In the genomic region with DNA sequence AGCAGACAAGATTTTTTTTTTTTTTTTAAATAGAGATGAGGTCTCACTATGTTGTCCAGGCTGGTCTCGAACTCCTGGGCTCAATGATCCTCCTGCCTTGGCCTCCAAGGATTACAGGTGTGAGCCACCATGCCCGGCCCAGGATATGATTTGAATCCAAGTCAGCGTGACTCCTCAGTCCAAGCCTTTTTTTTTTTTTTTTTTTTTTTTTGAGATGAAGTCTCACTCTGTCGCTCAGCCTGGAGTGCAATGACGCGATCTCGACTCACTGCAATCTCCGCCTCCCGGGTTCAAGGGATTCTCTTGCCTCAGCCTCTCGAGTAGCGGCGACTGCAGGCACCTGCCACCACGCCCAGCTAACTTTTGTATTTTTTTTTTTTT, we compare ENCODE assay signal across 2 cellular contexts.
A peak's percentile ranks its signal among the peaks of the same experiment; 100 is the strongest.
TF ChIP-seq lines count a peak whose summit lies in the region.

No MANE protein-coding gene starts in this region.

TF ChIP-seq in A549, 52 proteins besides CTCF, POLR2A, EP300 and RAD21:
- TF ChIP-seq HOXB13 (CRISPR knock-in tag; IDR thresholded peaks at IDR 0.05; ENCODE audit: low read depth) (no peak), MYC (IDR thresholded peaks at IDR 0.05; ENCODE audit: borderline replicate concordance, low read length) (no peak), TFCP2L1 (CRISPR knock-in tag; IDR thresholded peaks at IDR 0.05) (no peak), EHMT2 (IDR thresholded peaks at IDR 0.05; ENCODE audit: low read depth) (no peak), FOSL2 (IDR thresholded peaks at IDR 0.05) (no peak), FOSL2 (CRISPR knock-in tag; IDR thresholded peaks at IDR 0.05) (no peak), CBX2 (IDR thresholded peaks at IDR 0.05; ENCODE audit: borderline replicate concordance, low read depth) (no peak)
- TF ChIP-seq, protein P1, sequence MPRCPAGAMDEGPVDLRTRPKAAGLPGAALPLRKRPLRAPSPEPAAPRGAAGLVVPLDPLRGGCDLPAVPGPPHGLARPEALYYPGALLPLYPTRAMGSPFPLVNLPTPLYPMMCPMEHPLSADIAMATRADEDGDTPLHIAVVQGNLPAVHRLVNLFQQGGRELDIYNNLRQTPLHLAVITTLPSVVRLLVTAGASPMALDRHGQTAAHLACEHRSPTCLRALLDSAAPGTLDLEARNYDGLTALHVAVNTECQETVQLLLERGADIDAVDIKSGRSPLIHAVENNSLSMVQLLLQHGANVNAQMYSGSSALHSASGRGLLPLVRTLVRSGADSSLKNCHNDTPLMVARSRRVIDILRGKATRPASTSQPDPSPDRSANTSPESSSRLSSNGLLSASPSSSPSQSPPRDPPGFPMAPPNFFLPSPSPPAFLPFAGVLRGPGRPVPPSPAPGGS (IDR thresholded peaks at IDR 0.05) = no peak
- TF ChIP-seq, protein P2, sequence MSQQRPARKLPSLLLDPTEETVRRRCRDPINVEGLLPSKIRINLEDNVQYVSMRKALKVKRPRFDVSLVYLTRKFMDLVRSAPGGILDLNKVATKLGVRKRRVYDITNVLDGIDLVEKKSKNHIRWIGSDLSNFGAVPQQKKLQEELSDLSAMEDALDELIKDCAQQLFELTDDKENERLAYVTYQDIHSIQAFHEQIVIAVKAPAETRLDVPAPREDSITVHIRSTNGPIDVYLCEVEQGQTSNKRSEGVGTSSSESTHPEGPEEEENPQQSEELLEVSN (IDR thresholded peaks at IDR 0.05; ENCODE audit: borderline replicate concordance, low read depth) = no peak
TF ChIP-seq in A549: peak in this region for 0.

TF ChIP-seq in GM12878, 131 proteins besides CTCF, POLR2A, EP300 and RAD21:
- TF ChIP-seq MXI1 (IDR thresholded peaks at IDR 0.05; ENCODE audit: low read depth, low read length) = 0 out of 2 replicates have a peak, but pooled peaks have one; percentile 4
- no peak for TF ChIP-seq RCOR1 (conservative IDR thresholded peaks at IDR 0.05; ENCODE audit: low read depth, low read length)
TF ChIP-seq in GM12878: peak in this region for 1.
